ENCODE assay signal across 8 cellular contexts in genomic region chr1:145956776-145957442, GRCh38. TPM values are rescaled to one million over a fixed set of nuclear protein-coding genes. Genes with fewer than 3 reads are reported as not detected.
A peak's percentile ranks its signal among the peaks of the same experiment; 100 is the strongest.
DNase-seq lines count a peak whose midpoint lies in the region; ATAC-seq, FAIRE-seq and TF ChIP-seq lines count a peak whose summit lies in the region.

No MANE protein-coding gene starts in this region.

- TF ChIP-seq CTCF in D721Med (IDR thresholded peaks at IDR 0.05; ENCODE audit: insufficient read depth, missing control alignments) (no peak), PC-3 (conservative IDR thresholded peaks at IDR 0.05; ENCODE audit: low read depth, low read length) (no peak)

- H3K36me3 ChIP-seq in PC-3 (ENCODE audit: low read depth, low read length) (no peaks in the 10 kb centered on the region), ectodermal cell (ENCODE audit: control insufficient read depth, insufficient read depth, low read length) (no peaks in the 10 kb centered on the region), mucosa of stomach (ENCODE audit: control insufficient read depth, insufficient read depth, low read length) (no peaks in the 10 kb centered on the region)

- H3F3A ChIP-seq in PC-3 (ENCODE audit: low read length, unreplicated experiment) = no peaks in the 10 kb centered on the region

- peaks cover 24% of the 10 kb centered on the region for H3K79me2 ChIP-seq in PC-3 (ENCODE audit: low read length)

- 0 out of 2 replicates have a peak overlapping the region, but pooled peaks have one; percentile 1 for H3K27ac ChIP-seq in PC-3 (ENCODE audit: low read length)
- H3K27ac ChIP-seq in ectodermal cell (ENCODE audit: insufficient read depth, low read depth, low read length, poor library complexity, severe bottlenecking) = no peak overlapping the region

- H4K20me1 ChIP-seq in PC-3 (ENCODE audit: low read length) = no peaks in the 10 kb centered on the region

- no peak for DNase-seq in D721Med (ENCODE audit: insufficient read length, low spot score)
- DNase-seq in PC-3 = no peak
- no peak for DNase-seq in NCI-H1436 treated with DMSO at 0.1 percent for 48 hours (lab: John Stamatoyannopoulos, UW)
- DNase-seq in epidermal melanocyte (ENCODE audit: insufficient read length, low spot score) = no peak
- no peak for DNase-seq in NCI-H146 (lab: John Stamatoyannopoulos, UW)
- DNase-seq in Ammon's horn (ENCODE audit: low spot score) = no peak

- POLR2A ChIA-PET in PC-3 (lab: Charles Lee; ENCODE audit: unreplicated experiment) = interaction anchor here (0.6 to 1.6 kb wide), 2 partner anchors 30 to 38 kb away, joined by 4 to 12 read pairs; partner anchors contain the start of genes PEX11B and RBM8A

- peak overlapping the region; percentile 83 for H2AFZ ChIP-seq in PC-3 (ENCODE audit: low read length)

- FAIRE-seq in D721Med (lab: Jason Lieb, UNC) = peak; percentile 11

- peaks cover 38% of the 10 kb centered on the region for H3K4me1 ChIP-seq in PC-3 (ENCODE audit: insufficient read depth, low read length)
- peaks cover 17% of the 10 kb centered on the region for H3K4me1 ChIP-seq in ectodermal cell (ENCODE audit: control insufficient read depth, insufficient read depth, low read length)
- peaks cover 27% of the 10 kb centered on the region for H3K4me1 ChIP-seq in mucosa of stomach (ENCODE audit: control insufficient read depth, insufficient read depth, low read length)

- H3K4me2 ChIP-seq in PC-3 (ENCODE audit: low read length) = peak overlapping the region; percentile 84

- H3K9me2 ChIP-seq in PC-3 (replicated peaks; ENCODE audit: low read length) = no peaks in the 10 kb centered on the region

- ATAC-seq in PC-3 = no peak; the same call in 1 of the 2 replicates

- H3K27me3 ChIP-seq in PC-3 (ENCODE audit: low read length) = no peaks in the 10 kb centered on the region
- H3K27me3 ChIP-seq in ectodermal cell (ENCODE audit: control insufficient read depth, insufficient read depth, low read length, poor library complexity, severe bottlenecking) = peaks cover 75% of the 10 kb centered on the region
- peaks cover 30% of the 10 kb centered on the region for H3K27me3 ChIP-seq in mucosa of stomach (ENCODE audit: control insufficient read depth, insufficient read depth, low read length)

- H3K9ac ChIP-seq in PC-3 (ENCODE audit: low read length) (peak overlapping the region; percentile 50), mucosa of stomach (ENCODE audit: low read length) (peak overlapping the region; percentile 11)

- no peaks in the 10 kb centered on the region for H3K9me3 ChIP-seq in PC-3 (ENCODE audit: low read length)
- no peaks in the 10 kb centered on the region for H3K9me3 ChIP-seq in ectodermal cell (ENCODE audit: control insufficient read depth, low read length)
- H3K9me3 ChIP-seq in mucosa of stomach (ENCODE audit: control insufficient read depth, low read length) = no peaks in the 10 kb centered on the region

- intact Hi-C loops in PC-3 (cut with micrococcal nuclease) = loop anchor here (1.0 to 5.0 kb wide), 3 partner anchors 30 to 98 kb away; partner anchors contain the start of genes PEX11B, PIAS3 and RBM8A

- BruUV-seq in PC-3 (replicated peaks; lab: Mats Ljungman, UMichigan) = TSS peak; percentile 42

- H3K4me3 ChIP-seq in PC-3 (ENCODE audit: low read length) (peak overlapping the region; percentile 76), ectodermal cell (ENCODE audit: insufficient read depth, low read depth, low read length) (peak overlapping the region; percentile 61), mucosa of stomach (ENCODE audit: low read length) (peak overlapping the region; percentile 7)

- CTCF ChIA-PET in PC-3 (lab: Charles Lee) = interaction anchor here (1.8 kb wide), 1 partner anchor 65 kb away, joined by 5 read pairs; no protein-coding TSS in a partner anchor

- 69 to 73% methylated on average over 3 of the region's 3 CpGs for WGBS in ectodermal cell, 2 experiments

RNA-seq across cellular contexts. Expression of gene LIX1L, which starts 0.9 kb away (rescaled TPM):
- total RNA-seq in PC-3 (2014; rRNA removed) = 12.5 and 13.6 TPM in 2 replicates
- polyA plus RNA-seq in ectodermal cell (2013, experiment 1 of 4) = 13.3 TPM
- 9.4 TPM for polyA plus RNA-seq in ectodermal cell (2013, experiment 2 of 4)
- polyA plus RNA-seq in ectodermal cell (2013, experiment 3 of 4) = 7.8 TPM
- 9.4 TPM for polyA plus RNA-seq in ectodermal cell (2013, experiment 4 of 4)

RNA-seq across cellular contexts. Expression of gene ANKRD34A, which starts 7.5 kb away (rescaled TPM):
- 0.29 and 2.8 TPM in 2 replicates for total RNA-seq in PC-3 (2014; rRNA removed)
- polyA plus RNA-seq in ectodermal cell (2013, experiment 1 of 4) = 0.52 TPM
- polyA plus RNA-seq in ectodermal cell (2013, experiment 2 of 4) = 0.37 TPM
- 0.43 TPM for polyA plus RNA-seq in ectodermal cell (2013, experiment 3 of 4)
- polyA plus RNA-seq in ectodermal cell (2013, experiment 4 of 4) = 0.28 TPM

RNA-seq across cellular contexts. Expression of gene POLR3GL, which starts 7.6 kb away (rescaled TPM):
- total RNA-seq in PC-3 (2014; rRNA removed) = 3.7 and 8.4 TPM in 2 replicates
- polyA plus RNA-seq in ectodermal cell (2013, experiment 1 of 4) = 18.3 TPM
- 16.4 TPM for polyA plus RNA-seq in ectodermal cell (2013, experiment 2 of 4)
- 22.1 TPM for polyA plus RNA-seq in ectodermal cell (2013, experiment 3 of 4)
- 22.3 TPM for polyA plus RNA-seq in ectodermal cell (2013, experiment 4 of 4)

RNA-seq across cellular contexts. Expression of gene RBM8A, which starts 29.6 kb away (rescaled TPM):
- total RNA-seq in PC-3 (2014; rRNA removed) = 459 and 482 TPM in 2 replicates
- 260 TPM for polyA plus RNA-seq in ectodermal cell (2013, experiment 1 of 4)
- 269 TPM for polyA plus RNA-seq in ectodermal cell (2013, experiment 2 of 4)
- polyA plus RNA-seq in ectodermal cell (2013, experiment 3 of 4) = 163 TPM
- 185 TPM for polyA plus RNA-seq in ectodermal cell (2013, experiment 4 of 4)

RNA-seq across cellular contexts. Expression of gene PEX11B, which starts 38.4 kb away (rescaled TPM):
- total RNA-seq in PC-3 (2014; rRNA removed) = 27.4 and 31.3 TPM in 2 replicates
- 16.3 TPM for polyA plus RNA-seq in ectodermal cell (2013, experiment 1 of 4)
- polyA plus RNA-seq in ectodermal cell (2013, experiment 2 of 4) = 18.6 TPM
- 19.3 TPM for polyA plus RNA-seq in ectodermal cell (2013, experiment 3 of 4)
- polyA plus RNA-seq in ectodermal cell (2013, experiment 4 of 4) = 17.9 TPM

Comparison
In these comparisons a context has a peak if more than half of its experiments do, and no peak if none do; other contexts are left out.
1. H3K4me3 ChIP-seq: peak in every context shown above with its lines; median percentile 76 in PC-3; 61 in ectodermal cell; 7 in mucosa of stomach.